15 cellular contexts compared by ENCODE assay signal in the genomic region with DNA sequence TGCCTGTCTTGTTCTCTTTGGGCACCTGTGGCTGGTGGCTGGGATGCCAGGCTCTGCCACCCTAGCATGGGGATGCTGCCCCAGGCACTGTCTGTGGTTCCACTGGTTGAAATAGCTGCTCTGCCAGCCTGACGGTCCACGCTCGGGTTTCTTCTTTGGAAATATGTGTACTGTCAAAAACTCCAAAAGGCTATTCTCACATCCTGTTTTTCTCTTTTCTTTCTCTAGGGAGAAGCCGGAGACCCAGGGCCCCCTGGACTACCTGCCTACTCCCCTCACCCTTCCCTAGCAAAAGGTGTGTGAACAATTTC.
"Had no signal": no experiment of that assay in that cellular context is flagged by ENCODE, and none has a peak within 500 bp of the region (broad histone marks: within the 10 kb centered on the region; RNA-seq: fewer than 3 reads in every experiment).

No MANE protein-coding gene starts in this region.

- H3K36me3 ChIP-seq: colonic mucosa, right lobe of liver, uterus had no signal

- H3K27ac Mint-ChIP-seq: activated CD4-positive, alpha-beta memory T cell treated with anti-CD3 and anti-CD28 coated beads for 36 hours; activated naive CD8-positive, alpha-beta T cell treated with anti-CD3 and anti-CD28 coated beads for 36 hours had no signal

- H3K4me1 ChIP-seq: colonic mucosa, right lobe of liver, uterus had no signal

- H3K36me3 Mint-ChIP-seq: activated CD4-positive, alpha-beta memory T cell treated with anti-CD3 and anti-CD28 coated beads for 36 hours; activated naive CD8-positive, alpha-beta T cell treated with anti-CD3 and anti-CD28 coated beads for 36 hours; naive B cell had no signal

- DNase-seq: activated CD4-positive, alpha-beta memory T cell treated with anti-CD3 and anti-CD28 coated beads for 36 hours; activated CD4-positive, alpha-beta T cell treated with anti-CD3 and anti-CD28 coated beads for 1 hour; activated gamma-delta T cell treated with Interleukin-2 at 50 U/mL for 16 hours; activated naive CD8-positive, alpha-beta T cell treated with anti-CD3 and anti-CD28 coated beads for 36 hours; activated T-cell treated with anti-CD3 and anti-CD28 coated beads, Interleukin-2, amount 50 U/mL, for 48 hours; aorta; colonic mucosa; effector memory CD4-positive, alpha-beta T cell; left ventricle myocardium superior; naive B cell; right lobe of liver; stimulated activated CD4-positive, alpha-beta T cell treated with anti-CD3 and anti-CD28 coated beads, Interleukin-2, amount 100 ng/mL, for 24 hours; stimulated activated naive CD4-positive, alpha-beta T cell treated with Interleukin-2 at 50 U/mL for 16 hours; T-helper 9 cell had no signal

- H3K27me3 ChIP-seq: colonic mucosa, right lobe of liver, uterus had no signal

- H3K4me3 Mint-ChIP-seq: activated CD4-positive, alpha-beta memory T cell treated with anti-CD3 and anti-CD28 coated beads for 36 hours; activated naive CD8-positive, alpha-beta T cell treated with anti-CD3 and anti-CD28 coated beads for 36 hours; naive B cell had no signal

- H3K27ac ChIP-seq: colonic mucosa, right lobe of liver, uterus had no signal

- H3K9me3 ChIP-seq: colonic mucosa, right lobe of liver, uterus had no signal

- H3K4me3 ChIP-seq: colonic mucosa, right lobe of liver, uterus had no signal

- ATAC-seq: left ventricle myocardium superior had no signal

- H3K9me3 Mint-ChIP-seq: activated CD4-positive, alpha-beta memory T cell treated with anti-CD3 and anti-CD28 coated beads for 36 hours; activated naive CD8-positive, alpha-beta T cell treated with anti-CD3 and anti-CD28 coated beads for 36 hours had no signal
